12 cellular contexts compared by ENCODE assay signal in the genomic region with DNA sequence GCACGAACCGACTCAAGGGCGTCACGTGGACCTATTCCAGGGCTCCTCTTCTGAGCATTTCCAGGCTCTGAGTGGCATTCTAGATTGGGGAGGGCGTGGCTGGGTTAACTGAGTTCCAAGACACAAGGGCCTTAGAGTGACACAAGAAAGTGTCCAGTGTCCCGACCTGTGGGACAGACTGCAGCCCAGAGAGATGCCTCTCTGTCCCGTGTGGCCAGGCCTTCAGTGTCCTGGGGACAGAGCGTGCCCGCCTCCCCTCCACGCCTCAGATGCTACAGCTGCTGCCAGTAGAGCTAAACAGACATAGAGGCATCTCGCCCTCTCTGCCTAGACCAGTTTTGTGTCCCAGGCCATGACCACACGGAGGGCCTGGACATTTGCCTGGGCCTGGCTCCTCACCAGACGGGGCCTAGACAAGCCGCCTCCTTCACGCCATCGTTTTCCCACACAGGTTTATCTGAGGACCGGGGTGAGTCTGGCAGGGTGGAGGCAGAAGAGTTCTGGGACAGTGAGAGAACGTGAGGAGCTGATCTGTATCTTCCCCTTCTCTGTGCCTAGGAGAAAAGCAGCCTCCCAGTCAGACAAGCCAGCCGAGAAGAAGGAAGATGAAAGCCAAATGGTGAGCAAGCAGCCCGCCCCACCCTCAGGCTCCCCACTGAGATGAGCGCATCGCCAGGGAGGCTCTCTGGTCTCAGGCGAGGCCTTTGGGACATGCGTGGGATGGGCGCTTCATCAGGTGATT. TPM values are rescaled to one million over a fixed set of nuclear protein-coding genes. Genes with fewer than 3 reads are reported as not detected.
DNase-seq lines count a peak whose midpoint lies in the region; ATAC-seq lines count a peak whose summit lies in the region.
"Had no signal": no experiment of that assay in that cellular context is flagged by ENCODE, and none has a peak within 500 bp of the region (broad histone marks: within the 10 kb centered on the region; RNA-seq: fewer than 3 reads in every experiment).

No MANE protein-coding gene starts in this region.

- H3K4me1 Mint-ChIP-seq in T-cell = peaks cover 1 to 5% (median 5%) of the 10 kb centered on the region in 3 donors
- H3K4me1 Mint-ChIP-seq in activated T-cell treated with anti-CD3 and anti-CD28 coated beads, Interleukin-2, amount 50 U/mL, for 72 hours (ENCODE audit: low read depth) = no peaks in the 10 kb centered on the region
- H3K4me1 Mint-ChIP-seq: IgD-negative memory B cell had no signal

- peak overlapping the region; percentile 47 for H3K9ac ChIP-seq in skeletal muscle satellite cell (ENCODE audit: low read depth, low read length)

- H3K4me1 ChIP-seq in skeletal muscle satellite cell (ENCODE audit: control insufficient read depth, insufficient read depth, low read length) = peaks cover 33% of the 10 kb centered on the region

- H3K9me3 ChIP-seq in skeletal muscle satellite cell (replicated peaks; ENCODE audit: low read length) = no peaks in the 10 kb centered on the region

- no peak overlapping the region for H3K4me3 Mint-ChIP-seq in T-cell
- H3K4me3 Mint-ChIP-seq in activated T-cell treated with anti-CD3 and anti-CD28 coated beads, Interleukin-2, amount 50 U/mL, for 72 hours = no peak overlapping the region
- H3K4me3 Mint-ChIP-seq: IgD-negative memory B cell had no signal

- CTCF ChIA-PET in T-cell (lab: Charles Lee) = no interaction called here

- H3K27ac Mint-ChIP-seq in T-cell = peak overlapping the region; percentile 36 to 85
- H3K27ac Mint-ChIP-seq in activated T-cell treated with anti-CD3 and anti-CD28 coated beads, Interleukin-2, amount 50 U/mL, for 72 hours = no peak overlapping the region

- H3K9me3 Mint-ChIP-seq in T-cell = no peaks in the 10 kb centered on the region
- H3K9me3 Mint-ChIP-seq in activated T-cell treated with anti-CD3 and anti-CD28 coated beads, Interleukin-2, amount 50 U/mL, for 72 hours = no peaks in the 10 kb centered on the region
- H3K9me3 Mint-ChIP-seq: IgD-negative memory B cell had no signal

- H3K36me3 ChIP-seq in skeletal muscle satellite cell (ENCODE audit: insufficient read depth, low read length) = peaks cover 2% of the 10 kb centered on the region

- H3K4me3 ChIP-seq in skeletal muscle satellite cell (ENCODE audit: low read length) = no peak overlapping the region

- no peaks in the 10 kb centered on the region for H3K27me3 Mint-ChIP-seq in T-cell
- no peaks in the 10 kb centered on the region for H3K27me3 Mint-ChIP-seq in activated T-cell treated with anti-CD3 and anti-CD28 coated beads, Interleukin-2, amount 50 U/mL, for 72 hours (ENCODE audit: low read depth)
- H3K27me3 Mint-ChIP-seq: IgD-negative memory B cell had no signal

- H3K36me3 Mint-ChIP-seq in T-cell = peaks cover 72% of the 10 kb centered on the region
- H3K36me3 Mint-ChIP-seq in activated T-cell treated with anti-CD3 and anti-CD28 coated beads, Interleukin-2, amount 50 U/mL, for 72 hours (ENCODE audit: insufficient read depth in 2 of 2) = peaks cover 8 to 34% of the 10 kb centered on the region in 2 donors
- H3K36me3 Mint-ChIP-seq: IgD-negative memory B cell had no signal

- H3K4me2 ChIP-seq in skeletal muscle satellite cell (ENCODE audit: low read length) = peak overlapping the region; percentile 36

- H3K27me3 ChIP-seq in skeletal muscle satellite cell (ENCODE audit: control insufficient read depth, insufficient read depth, low read length) = no peaks in the 10 kb centered on the region

- POLR2A ChIA-PET in T-cell (lab: Charles Lee) = interaction anchor here in 1 of 2 donors (0.5 kb wide), 1 partner anchor 125 kb away, joined by 3 read pairs; no protein-coding TSS in a partner anchor

- DNase-seq in G401 (ENCODE audit: low spot score) (peak; percentile 69), T-cell (no peak), fibroblast of gingiva (ENCODE audit: low read depth) (peak; percentile 59), middle frontal gyrus (ENCODE audit: extremely low spot score, low spot score) (no peak), foreskin melanocyte (no peak)
- DNase-seq in activated T-cell treated with anti-CD3 and anti-CD28 coated beads, Interleukin-2, amount 50 U/mL, for 72 hours = no peak
- DNase-seq: activated CD8-positive, alpha-beta memory T cell treated with anti-CD3 and anti-CD28 coated beads, Interleukin-2, amount 50 U/mL, for 48 hours; DND-41; NCI-H2081 treated with DMSO at 0.1 percent for 48 hours had no signal

- ATAC-seq in T-cell (replicated peaks in 1 of 4) = no peak
- no peak for ATAC-seq in activated T-cell treated with anti-CD3 and anti-CD28 coated beads, Interleukin-2, amount 50 U/mL, for 72 hours (replicated peaks in 1 of 2)
- no peak for ATAC-seq in GM18858 (IDR thresholded peaks at IDR 0.05; ENCODE audit: unreplicated experiment)

- in situ Hi-C loops in G401 (cut with HindIII; ENCODE audit: low sequenced_read_pairs) = no loop called here

RNA-seq across cellular contexts. Expression of a gene that starts 27.1 kb away (rescaled TPM):
- total RNA-seq in G401 (2014; rRNA removed; shearing (Covaris generic)) = 0.95 and 5.0 TPM in 2 replicates
- under 1 TPM in 4 of 5 donors, not detected in 1; 0.19 to 0.79 (median 0.49) TPM for total RNA-seq in T-cell
- under 0.01 TPM in 1 of 2 replicates, not detected in the other for total RNA-seq in skeletal muscle satellite cell (2012; rRNA removed)
- total RNA-seq in activated T-cell treated with anti-CD3 and anti-CD28 coated beads, Interleukin-2, amount 50 U/mL, for 72 hours = 1 to 10 TPM; 1.8 to 4.2 TPM

Comparison
In these comparisons a context has a peak if more than half of its experiments do, and no peak if none do; other contexts are left out.
1. DNase-seq: peak in G401 (single experiment) and fibroblast of gingiva (single experiment); none in T-cell (0 of 34), middle frontal gyrus (single experiment), activated T-cell treated with anti-CD3 and anti-CD28 coated beads, Interleukin-2, amount 50 U/mL, for 72 hours (0 of 2) and foreskin melanocyte (single experiment).